Comparison of ENCODE assay signal across 9 cellular contexts in genomic region chr1:224802596-224802995, GRCh38.
"Had no signal": no experiment of that assay in that cellular context is flagged by ENCODE, and none has a peak within 500 bp of the region (broad histone marks: within the 10 kb centered on the region; RNA-seq: fewer than 3 reads in every experiment).

No MANE protein-coding gene starts in this region.

- H3K27me3 Mint-ChIP-seq: IgD-negative memory B cell had no signal

- H3K4me3 ChIP-seq: HAP-1 had no signal

- H3K9me3 Mint-ChIP-seq: HFFc6 had no signal

- H3K4me1 Mint-ChIP-seq: IgD-negative memory B cell had no signal

- H3K9ac ChIP-seq: KMS-11 had no signal

- H3K9me3 ChIP-seq: HAP-1 had no signal

- H3K36me3 ChIP-seq: HAP-1 had no signal

- H3K27ac Mint-ChIP-seq: HFFc6, IgD-negative memory B cell had no signal

- H3K27ac ChIP-seq: HL-60, KMS-11 had no signal

- H3K4me3 Mint-ChIP-seq: HFFc6, IgD-negative memory B cell had no signal

- H3K4me1 ChIP-seq: HAP-1 had no signal

- FAIRE-seq: H54, HepG2 had no signal

- H3K4me2 ChIP-seq: KMS-11 had no signal

- H3K36me3 Mint-ChIP-seq: IgD-negative memory B cell had no signal

- DNase-seq: GOT3, HFFc6, KBM-7 had no signal
